19 cellular contexts compared by ENCODE assay signal in the genomic region with DNA sequence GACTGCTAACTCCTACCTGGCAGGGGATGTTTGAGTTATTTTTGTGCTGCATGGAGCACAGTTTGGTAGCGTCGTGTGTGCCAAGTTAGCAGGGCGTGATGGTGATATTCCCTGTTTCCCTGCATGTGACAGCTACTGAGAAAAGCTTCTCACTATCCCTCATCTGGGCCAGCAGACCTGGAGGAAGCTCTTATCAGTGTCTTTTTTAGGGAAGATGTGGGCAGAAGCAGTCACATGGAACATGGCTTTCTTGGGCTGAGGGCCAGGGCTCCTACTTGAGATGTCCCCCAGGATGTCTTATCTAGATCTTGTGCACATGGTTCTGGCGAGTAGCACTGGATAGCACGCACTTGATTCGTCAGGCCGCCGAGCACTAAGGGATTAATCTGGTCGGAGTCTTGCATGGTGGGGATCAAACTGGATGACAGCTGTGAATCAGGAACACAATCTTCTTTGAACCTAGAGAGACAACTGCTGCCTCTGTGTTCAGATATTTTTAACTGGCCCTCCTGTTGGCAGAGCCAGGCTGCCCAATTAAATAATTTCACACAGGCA. TPM values are rescaled to one million over a fixed set of nuclear protein-coding genes. Genes with fewer than 3 reads are reported as not detected.
A peak's percentile ranks its signal among the peaks of the same experiment; 100 is the strongest.
DNase-seq lines count a peak whose midpoint lies in the region; ATAC-seq and TF ChIP-seq lines count a peak whose summit lies in the region.
"Had no signal": no experiment of that assay in that cellular context is flagged by ENCODE, and none has a peak within 500 bp of the region (broad histone marks: within the 10 kb centered on the region; RNA-seq: fewer than 3 reads in every experiment).

No MANE protein-coding gene starts in this region.

- in situ Hi-C loops in ACHN (cut with HindIII; ENCODE audit: low pct_ligation_motif_present, low pct_unique_long_range_greater_than_20kb, low sequenced_read_pairs): no loop called here

- ATAC-seq in left ventricle myocardium superior: peak; percentile 92
- ATAC-seq: activated CD4-positive, alpha-beta T cell treated with anti-CD3 and anti-CD28 coated beads for 36 hours; activated CD8-positive, alpha-beta T cell treated with anti-CD3 and anti-CD28 coated beads, Interleukin-2, amount 10 ng/mL, durations not matched to agents 7 days and 5 days; gastroesophageal sphincter had no signal

- H3K27ac Mint-ChIP-seq in activated T-cell treated with anti-CD3 and anti-CD28 coated beads, Interleukin-2, amount 50 U/mL, for 24 hours: no peak overlapping the region
- no peak overlapping the region for H3K27ac Mint-ChIP-seq in glutamatergic neuron (ENCODE audit: unreplicated experiment)
- H3K27ac Mint-ChIP-seq: activated CD4-positive, alpha-beta T cell treated with anti-CD3 and anti-CD28 coated beads for 36 hours; activated CD8-positive, alpha-beta T cell treated with anti-CD3 and anti-CD28 coated beads, Interleukin-2, amount 10 ng/mL, durations not matched to agents 7 days and 5 days; progenitor cell of endocrine pancreas had no signal

- no peaks in the 10 kb centered on the region for H3K27me3 Mint-ChIP-seq in activated T-cell treated with anti-CD3 and anti-CD28 coated beads, Interleukin-2, amount 50 U/mL, for 24 hours
- peaks cover 1% of the 10 kb centered on the region for H3K27me3 Mint-ChIP-seq in glutamatergic neuron (ENCODE audit: unreplicated experiment)
- H3K27me3 Mint-ChIP-seq: activated CD4-positive, alpha-beta T cell treated with anti-CD3 and anti-CD28 coated beads for 36 hours; central memory CD8-positive, alpha-beta T cell; progenitor cell of endocrine pancreas had no signal

- no peak overlapping the region for H3K4me3 Mint-ChIP-seq in activated T-cell treated with anti-CD3 and anti-CD28 coated beads, Interleukin-2, amount 50 U/mL, for 24 hours
- no peak overlapping the region for H3K4me3 Mint-ChIP-seq in glutamatergic neuron (ENCODE audit: unreplicated experiment)
- H3K4me3 Mint-ChIP-seq: activated CD4-positive, alpha-beta T cell treated with anti-CD3 and anti-CD28 coated beads for 36 hours; activated CD8-positive, alpha-beta T cell treated with anti-CD3 and anti-CD28 coated beads, Interleukin-2, amount 10 ng/mL, durations not matched to agents 7 days and 5 days; central memory CD8-positive, alpha-beta T cell had no signal

- intact Hi-C loops in left ventricle myocardium superior (cut with micrococcal nuclease) (no loop called here), posterior cingulate gyrus (cut with DNase I) (no loop called here)

- no peaks in the 10 kb centered on the region for H3K4me1 Mint-ChIP-seq in activated T-cell treated with anti-CD3 and anti-CD28 coated beads, Interleukin-2, amount 50 U/mL, for 24 hours (ENCODE audit: low read depth)
- H3K4me1 Mint-ChIP-seq in glutamatergic neuron (ENCODE audit: low read depth, unreplicated experiment): no peaks in the 10 kb centered on the region
- H3K4me1 Mint-ChIP-seq: activated CD4-positive, alpha-beta T cell treated with anti-CD3 and anti-CD28 coated beads for 36 hours; central memory CD8-positive, alpha-beta T cell had no signal

- H3K9me3 Mint-ChIP-seq in activated T-cell treated with anti-CD3 and anti-CD28 coated beads, Interleukin-2, amount 50 U/mL, for 24 hours: no peaks in the 10 kb centered on the region
- H3K9me3 Mint-ChIP-seq in glutamatergic neuron (ENCODE audit: unreplicated experiment): no peaks in the 10 kb centered on the region
- H3K9me3 Mint-ChIP-seq: central memory CD8-positive, alpha-beta T cell had no signal

- no peak for TF ChIP-seq CTCF in glutamatergic neuron (IDR thresholded peaks at IDR 0.05; ENCODE audit: partially characterized antibody, unreplicated experiment)

- DNase-seq in DMS 273 treated with DMSO at 0.1 percent for 48 hours (lab: John Stamatoyannopoulos, UW) (peak; percentile 26), SK-N-DZ (ENCODE audit: low spot score) (peak; percentile 29), left ventricle myocardium superior (peak; percentile 45), posterior cingulate gyrus (peak in 6 of 10 donors; percentile 13 to 88 (median 47)), hippocampal formation (lab: John Stamatoyannopoulos, UW) (no peak), glutamatergic neuron (no peak), ACHN (no peak)
- DNase-seq in activated T-cell treated with anti-CD3 and anti-CD28 coated beads, Interleukin-2, amount 50 U/mL, for 24 hours: no peak
- DNase-seq: activated CD4-positive, alpha-beta T cell treated with anti-CD3 and anti-CD28 coated beads for 36 hours; activated CD8-positive, alpha-beta T cell treated with anti-CD3 and anti-CD28 coated beads, Interleukin-2, amount 10 ng/mL, durations not matched to agents 7 days and 5 days; activated gamma-delta T cell; NCI-H1092 treated with DMSO at 0.1 percent for 48 hours; NCI-H187; NCI-H2227 treated with DMSO at 0.1 percent for 48 hours; stimulated activated naive CD4-positive, alpha-beta T cell; uterus had no signal

- no peaks in the 10 kb centered on the region for H3K36me3 Mint-ChIP-seq in activated T-cell treated with anti-CD3 and anti-CD28 coated beads, Interleukin-2, amount 50 U/mL, for 24 hours (ENCODE audit: low read depth)
- H3K36me3 Mint-ChIP-seq in glutamatergic neuron (ENCODE audit: unreplicated experiment): no peaks in the 10 kb centered on the region

RNA-seq across cellular contexts. Expression of gene TECTA, which starts 33.8 kb away (rescaled TPM):
- 0.60 and 0.82 TPM in 2 replicates for polyA plus RNA-seq in SK-N-DZ (2014; cell fraction: cytosol; rRNA removed)
- polyA plus RNA-seq in SK-N-DZ (2014; cell fraction: nucleus; rRNA removed): 1.8 and 2.0 TPM in 2 replicates
- 0.72 TPM for total RNA-seq in left ventricle myocardium superior
- 2.9 TPM for total RNA-seq in glutamatergic neuron (ENCODE audit: unreplicated experiment)

Comparison
In these comparisons a context has a peak if more than half of its experiments do, and no peak if none do; other contexts are left out.
1. DNase-seq: peak in DMS 273 treated with DMSO at 0.1 percent for 48 hours (single experiment), SK-N-DZ (single experiment), left ventricle myocardium superior (single experiment) and posterior cingulate gyrus (6 of 10); none in hippocampal formation (0 of 2), activated T-cell treated with anti-CD3 and anti-CD28 coated beads, Interleukin-2, amount 50 U/mL, for 24 hours (single experiment), glutamatergic neuron (single experiment) and ACHN (single experiment).